Comparison of ENCODE assay signal across 1 cellular context in genomic region chr3:126065876-126066275, GRCh38.
TF ChIP-seq lines count a peak whose summit lies in the region.

No MANE protein-coding gene starts in this region.

TF ChIP-seq in HCT116, 20 proteins besides CTCF, POLR2A, EP300 and RAD21:
- TF ChIP-seq, protein P1, sequence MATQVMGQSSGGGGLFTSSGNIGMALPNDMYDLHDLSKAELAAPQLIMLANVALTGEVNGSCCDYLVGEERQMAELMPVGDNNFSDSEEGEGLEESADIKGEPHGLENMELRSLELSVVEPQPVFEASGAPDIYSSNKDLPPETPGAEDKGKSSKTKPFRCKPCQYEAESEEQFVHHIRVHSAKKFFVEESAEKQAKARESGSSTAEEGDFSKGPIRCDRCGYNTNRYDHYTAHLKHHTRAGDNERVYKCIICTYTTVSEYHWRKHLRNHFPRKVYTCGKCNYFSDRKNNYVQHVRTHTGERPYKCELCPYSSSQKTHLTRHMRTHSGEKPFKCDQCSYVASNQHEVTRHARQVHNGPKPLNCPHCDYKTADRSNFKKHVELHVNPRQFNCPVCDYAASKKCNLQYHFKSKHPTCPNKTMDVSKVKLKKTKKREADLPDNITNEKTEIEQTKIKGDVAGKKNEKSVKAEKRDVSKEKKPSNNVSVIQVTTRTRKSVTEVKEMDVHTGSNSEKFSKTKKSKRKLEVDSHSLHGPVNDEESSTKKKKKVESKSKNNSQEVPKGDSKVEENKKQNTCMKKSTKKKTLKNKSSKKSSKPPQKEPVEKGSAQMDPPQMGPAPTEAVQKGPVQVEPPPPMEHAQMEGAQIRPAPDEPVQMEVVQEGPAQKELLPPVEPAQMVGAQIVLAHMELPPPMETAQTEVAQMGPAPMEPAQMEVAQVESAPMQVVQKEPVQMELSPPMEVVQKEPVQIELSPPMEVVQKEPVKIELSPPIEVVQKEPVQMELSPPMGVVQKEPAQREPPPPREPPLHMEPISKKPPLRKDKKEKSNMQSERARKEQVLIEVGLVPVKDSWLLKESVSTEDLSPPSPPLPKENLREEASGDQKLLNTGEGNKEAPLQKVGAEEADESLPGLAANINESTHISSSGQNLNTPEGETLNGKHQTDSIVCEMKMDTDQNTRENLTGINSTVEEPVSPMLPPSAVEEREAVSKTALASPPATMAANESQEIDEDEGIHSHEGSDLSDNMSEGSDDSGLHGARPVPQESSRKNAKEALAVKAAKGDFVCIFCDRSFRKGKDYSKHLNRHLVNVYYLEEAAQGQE (IDR thresholded peaks at IDR 0.05; ENCODE audit: low read depth): no peak
- TF ChIP-seq TCF7L2 (IDR thresholded peaks at IDR 0.05; ENCODE audit: borderline replicate concordance, extremely low read depth, insufficient read depth, insufficient read length): no peak
